27 cellular contexts compared by ENCODE assay signal in genomic region chr20:4256886-4257285, GRCh38. TPM values are rescaled to one million over a fixed set of nuclear protein-coding genes. Genes with fewer than 3 reads are reported as not detected.
"Had no signal": no experiment of that assay in that cellular context is flagged by ENCODE, and none has a peak within 500 bp of the region (broad histone marks: within the 10 kb centered on the region; RNA-seq: fewer than 3 reads in every experiment).

No MANE protein-coding gene starts in this region.

- H3K9ac ChIP-seq: parathyroid adenoma had no signal

- H3K36me3 ChIP-seq: adrenal gland, gastroesophageal sphincter, spleen, tibial nerve had no signal

- H3K27ac ChIP-seq: adrenal gland, body of pancreas, epithelial cell of prostate, gastroesophageal sphincter, parathyroid adenoma, psoas muscle, spleen, tibial nerve, VCaP had no signal

- DNase-seq: activated CD4-positive, alpha-beta T cell treated with anti-CD3 and anti-CD28 coated beads for 48 hours; activated CD4-positive, alpha-beta T cell treated with anti-CD3 and anti-CD28 coated beads, Interleukin-2, amount 50 U/mL, for 48 hours; activated CD8-positive, alpha-beta memory T cell treated with anti-CD3 and anti-CD28 coated beads for 24 hours; activated effector memory CD4-positive, alpha-beta T cell treated with anti-CD3 and anti-CD28 coated beads, Interleukin-2, amount 50 U/mL, for 16 hours; activated naive CD4-positive, alpha-beta T cell treated with anti-CD3 and anti-CD28 coated beads for 36 hours; activated naive CD8-positive, alpha-beta T cell treated with anti-CD3 and anti-CD28 coated beads for 36 hours; activated T-cell treated with anti-CD3 and anti-CD28 coated beads, Interleukin-2, amount 50 U/mL, for 1 hour; adrenal gland; aorta; body of pancreas; effector CD8-positive, alpha-beta T cell; hippocampal formation; left cardiac atrium; mammary epithelial cell; naive thymus-derived CD4-positive, alpha-beta T cell; occipital lobe; psoas muscle; right cardiac atrium; spleen; stimulated activated naive CD4-positive, alpha-beta T cell treated with Interleukin-2 at 50 U/mL for 16 hours; T-helper 9 cell had no signal

- H3K79me2 ChIP-seq: parathyroid adenoma had no signal

- H3K4me1 ChIP-seq: adrenal gland, body of pancreas, gastroesophageal sphincter, parathyroid adenoma, psoas muscle, spleen, tibial nerve had no signal

- H3K27me3 ChIP-seq: adrenal gland, body of pancreas, tibial nerve had no signal

- H3K4me3 ChIP-seq: adrenal gland, body of pancreas, gastroesophageal sphincter, psoas muscle, spleen, tibial nerve had no signal

RNA-seq across cellular contexts. Expression of gene ADRA1D, which starts 7.8 kb away (rescaled TPM):
- polyA plus RNA-seq: keratinocyte; naive thymus-derived CD4-positive, alpha-beta T cell had no signal
